ENCODE assay signal across 13 cellular contexts in genomic region chr1:180849031-180849775, GRCh38.
A peak's percentile ranks its signal among the peaks of the same experiment; 100 is the strongest.
DNase-seq lines count a peak whose midpoint lies in the region; ATAC-seq and TF ChIP-seq lines count a peak whose summit lies in the region.
"Had no signal": no experiment of that assay in that cellular context is flagged by ENCODE, and none has a peak within 500 bp of the region (broad histone marks: within the 10 kb centered on the region; RNA-seq: fewer than 3 reads in every experiment).

No MANE protein-coding gene starts in this region.

- no peak overlapping the region for H3K4me3 ChIP-seq in epithelial cell of esophagus (ENCODE audit: low read length)
- H3K4me3 ChIP-seq: SK-N-MC, suprapubic skin had no signal

- peak; percentile 62 for ATAC-seq in GM18868 (IDR thresholded peaks at IDR 0.05; ENCODE audit: unreplicated experiment)
- ATAC-seq in GM21576 (IDR thresholded peaks at IDR 0.05; ENCODE audit: unreplicated experiment), result peak; percentile 88
- peak; percentile 55 for ATAC-seq in HG03175 (IDR thresholded peaks at IDR 0.05; ENCODE audit: unreplicated experiment)
- ATAC-seq in SK-N-SH treated with all-trans-retinoic acid at 6 μM for 48 hours, result no peak

- DNase-seq in epithelial cell of esophagus (ENCODE audit: low read depth) (peak; percentile 24), ecto neural progenitor cell (ENCODE audit: low spot score) (no peak), DMS 273 treated with DMSO at 0.1 percent for 48 hours (lab: John Stamatoyannopoulos, UW) (no peak)
- DNase-seq: activated CD4-positive, alpha-beta T cell treated with anti-CD3 and anti-CD28 coated beads, Interleukin-2, amount 50 U/mL, for 48 hours; amniotic stem cell; HCEC 1CT; NCI-H1436 treated with DMSO at 0.1 percent for 48 hours had no signal

- no peak for TF ChIP-seq CTCF in epithelial cell of esophagus (IDR thresholded peaks at IDR 0.05; ENCODE audit: insufficient read depth, low read depth, low read length, missing control alignments)

TF ChIP-seq in SK-N-SH treated with all-trans-retinoic acid at 6 μM for 48 hours, 23 proteins besides CTCF, POLR2A, EP300 and RAD21:
- TF ChIP-seq ESRRG (CRISPR knock-in tag; IDR thresholded peaks at IDR 0.05) (no peak), TOX (CRISPR knock-in tag; IDR thresholded peaks at IDR 0.05; ENCODE audit: borderline replicate concordance) (no peak), SNAI2 (CRISPR knock-in tag; IDR thresholded peaks at IDR 0.05) (no peak), ZFP30 (CRISPR knock-in tag; IDR thresholded peaks at IDR 0.05) (no peak), PPARA (CRISPR knock-in tag; IDR thresholded peaks at IDR 0.05; ENCODE audit: borderline replicate concordance) (no peak), ZFP3 (CRISPR knock-in tag; IDR thresholded peaks at IDR 0.05) (no peak), ARNTL (CRISPR knock-in tag; IDR thresholded peaks at IDR 0.05; ENCODE audit: borderline replicate concordance, low read depth) (no peak), ZNF70 (CRISPR knock-in tag; IDR thresholded peaks at IDR 0.05) (no peak), GLIS3 (CRISPR knock-in tag; IDR thresholded peaks at IDR 0.05) (no peak), CSDC2 (CRISPR knock-in tag; IDR thresholded peaks at IDR 0.05) (no peak), OSR1 (CRISPR knock-in tag; IDR thresholded peaks at IDR 0.05) (no peak), RARB (CRISPR knock-in tag; IDR thresholded peaks at IDR 0.05) (no peak), BACH2 (CRISPR knock-in tag; IDR thresholded peaks at IDR 0.05; ENCODE audit: borderline replicate concordance) (no peak)
